8 cellular contexts compared by ENCODE assay signal in the genomic region with DNA sequence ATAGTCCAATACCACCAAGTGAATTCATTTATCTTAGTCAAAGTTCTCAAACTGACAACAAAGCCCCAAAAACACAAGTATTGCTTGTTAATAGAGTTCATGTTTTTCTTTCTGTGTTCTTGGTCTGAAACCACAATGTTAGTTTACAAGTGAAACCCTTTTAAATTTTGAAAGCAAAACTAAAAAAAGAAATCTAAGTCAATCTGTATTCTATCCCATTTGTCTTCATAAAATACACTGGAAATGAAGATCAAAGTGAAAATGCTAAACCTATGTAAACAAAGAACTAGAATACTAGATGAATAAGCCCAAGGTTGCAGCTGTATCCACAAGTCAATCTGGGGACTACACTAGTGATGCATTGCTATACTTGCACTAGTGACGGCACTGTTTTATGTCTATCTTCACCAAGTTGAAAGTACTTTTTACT. TPM values are rescaled to one million over a fixed set of nuclear protein-coding genes. Genes with fewer than 3 reads are reported as not detected.
A peak's percentile ranks its signal among the peaks of the same experiment; 100 is the strongest.
DNase-seq lines count a peak whose midpoint lies in the region; ATAC-seq and TF ChIP-seq lines count a peak whose summit lies in the region.

No MANE protein-coding gene starts in this region.

- TF ChIP-seq CTCF in dorsolateral prefrontal cortex (IDR thresholded peaks at IDR 0.05 in 54 of 56, conservative IDR thresholded peaks at IDR 0.05 in 2 of 56; ENCODE audit: low read depth in 1 of 56, partially characterized antibody in 56 of 56), result no peak
- no peak for TF ChIP-seq CTCF in tibial artery (IDR thresholded peaks at IDR 0.05)

- H3K4me3 ChIP-seq in dorsolateral prefrontal cortex, result peak overlapping the region in 22 of 59 donors; percentile 1 to 54 (median 20)
- no peak overlapping the region for H3K4me3 ChIP-seq in tibial artery

- H3K27ac ChIP-seq in dorsolateral prefrontal cortex, result peak overlapping the region in 58 of 59 donors; percentile 0 to 99 (median 66)
- peak overlapping the region; percentile 14 to 38 for H3K27ac ChIP-seq in tibial artery

- ATAC-seq in GM21360 (IDR thresholded peaks at IDR 0.05; ENCODE audit: unreplicated experiment), result peak; percentile 41
- peak; percentile 42 for ATAC-seq in HG03469 (IDR thresholded peaks at IDR 0.05; ENCODE audit: unreplicated experiment)
- no peak for ATAC-seq in Right ventricle myocardium inferior

- DNase-seq in Daoy (ENCODE audit: low read depth) (peak; percentile 34), dorsolateral prefrontal cortex (no peak), tibial artery (no peak), NCI-H1417 (lab: John Stamatoyannopoulos, UW) (no peak), HK-2 (ENCODE audit: unreplicated experiment) (no peak), Right ventricle myocardium inferior (ENCODE audit: missing footprints) (no peak)

- peaks cover 0 to 37% (median 13%) of the 10 kb centered on the region in 4 donors for H3K4me1 ChIP-seq in tibial artery

- intact Hi-C loops in dorsolateral prefrontal cortex (cut with DNase I), result no loop called here
- intact Hi-C loops in tibial artery (cut with DNase I; ENCODE audit: low total_unique reads), result no loop called here
- intact Hi-C loops in Right ventricle myocardium inferior (cut with DNase I), result no loop called here

- no peaks in the 10 kb centered on the region for H3K9me3 ChIP-seq in tibial artery

- peaks cover 0 to 4% (median 0%) of the 10 kb centered on the region in 3 donors for H3K36me3 ChIP-seq in tibial artery

- no peaks in the 10 kb centered on the region for H3K27me3 ChIP-seq in dorsolateral prefrontal cortex
- no peaks in the 10 kb centered on the region for H3K27me3 ChIP-seq in tibial artery

RNA-seq across cellular contexts. Expression of a gene that starts 10.4 kb away (rescaled TPM):
- total RNA-seq in Daoy (2014; rRNA removed; shearing (Covaris generic)), result 94.4 and 175 TPM in 2 replicates
- 100 to 1,000 TPM in 54 of 120 experiments, 10 to 100 TPM in 66; 52.1 to 233 (median 97.3) TPM for total RNA-seq in dorsolateral prefrontal cortex
- 14.3 TPM for total RNA-seq in Right ventricle myocardium inferior

RNA-seq across cellular contexts. Expression of a gene that starts 38.0 kb away (rescaled TPM):
- 5.7 and 5.9 TPM in 2 replicates for total RNA-seq in Daoy (2014; rRNA removed; shearing (Covaris generic))
- total RNA-seq in dorsolateral prefrontal cortex (100 to 1,000 TPM in 60 of 120 experiments, 10 to 100 TPM in 60; 29.5 to 146 (median 100.0) TPM), Right ventricle myocardium inferior (1.1 TPM)
